Comparison of ENCODE assay signal across 36 cellular contexts in the genomic region with DNA sequence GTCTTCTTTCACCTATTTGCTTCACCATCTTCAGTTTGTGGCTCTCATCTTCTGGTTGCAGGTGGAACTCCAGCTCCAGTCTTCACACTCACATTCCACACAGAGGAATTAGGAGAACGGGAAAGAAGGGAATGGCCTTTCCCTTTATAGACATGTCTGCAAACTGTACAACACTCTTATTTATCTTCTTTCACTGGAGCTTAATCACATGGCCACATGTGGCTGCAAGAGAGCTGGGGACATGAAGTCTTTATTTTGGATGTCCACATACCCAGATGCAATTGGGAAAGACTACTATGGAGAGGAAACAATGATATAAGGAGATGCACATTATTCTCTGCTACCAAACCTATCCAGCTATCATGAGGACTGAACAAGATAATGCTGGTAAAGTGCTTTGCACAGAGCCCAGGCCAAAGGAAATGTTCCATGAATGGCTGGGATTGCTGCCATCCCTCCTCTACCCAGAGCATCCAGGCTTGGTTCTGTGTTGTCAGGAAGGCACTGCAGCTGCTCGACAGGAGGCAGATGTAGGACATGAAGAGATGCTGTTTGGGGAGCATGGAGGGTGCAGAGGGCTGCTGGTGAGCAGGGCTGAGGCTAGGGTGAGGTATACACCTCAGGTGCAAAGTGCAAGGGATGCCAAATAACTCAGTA.
"Had no signal": no experiment of that assay in that cellular context is flagged by ENCODE, and none has a peak within 500 bp of the region (broad histone marks: within the 10 kb centered on the region; RNA-seq: fewer than 3 reads in every experiment).

No MANE protein-coding gene starts in this region.

- H3K36me3 ChIP-seq: ascending aorta, MG63, SJCRH30, WERI-Rb-1 had no signal

- ATAC-seq: activated T-cell treated with anti-CD3 and anti-CD28 coated beads, Interleukin-2, amount 50 U/mL, for 72 hours had no signal

- H3K4me1 Mint-ChIP-seq: activated CD4-positive, alpha-beta memory T cell treated with anti-CD3 and anti-CD28 coated beads, Interleukin-2, amount 10 ng/mL, durations not matched to agents 7 days and 5 days; activated naive CD4-positive, alpha-beta T cell treated with anti-CD3 and anti-CD28 coated beads, Interleukin-2, amount 50 U/mL, for 24 hours; activated naive CD8-positive, alpha-beta T cell treated with anti-CD3 and anti-CD28 coated beads, Interleukin-2, amount 10 ng/mL, durations not matched to agents 7 days and 5 days had no signal

- H3K9me3 Mint-ChIP-seq: activated CD4-positive, alpha-beta memory T cell treated with anti-CD3 and anti-CD28 coated beads, Interleukin-2, amount 10 ng/mL, durations not matched to agents 7 days and 5 days; activated naive CD4-positive, alpha-beta T cell treated with anti-CD3 and anti-CD28 coated beads, Interleukin-2, amount 50 U/mL, for 24 hours; activated naive CD8-positive, alpha-beta T cell treated with anti-CD3 and anti-CD28 coated beads, Interleukin-2, amount 10 ng/mL, durations not matched to agents 7 days and 5 days; activated T-cell treated with anti-CD3 and anti-CD28 coated beads, Interleukin-2, amount 50 U/mL, for 72 hours; activated T-helper 2 cell treated with anti-CD3 and anti-CD28 coated beads, Interferon-gamma antibody, Interleukin-2, Interleukin-4, amounts not matched to agents 10 μg/mL and 5 μg/mL and 100 μg/mL, durations not matched to agents 14 hours and 24 hours and 36 hours had no signal

- H3K4me2 ChIP-seq: PC-9 had no signal

- H3K9me3 ChIP-seq: ascending aorta, MG63, SJCRH30 had no signal

- H3K4me3 ChIP-seq: ascending aorta, MG63, PC-9, SJCRH30, SK-N-MC had no signal

- H3K4me1 ChIP-seq: ascending aorta, SJCRH30 had no signal

- H3K4me3 Mint-ChIP-seq: activated CD4-positive, alpha-beta memory T cell treated with anti-CD3 and anti-CD28 coated beads, Interleukin-2, amount 10 ng/mL, durations not matched to agents 7 days and 5 days; activated naive CD4-positive, alpha-beta T cell treated with anti-CD3 and anti-CD28 coated beads, Interleukin-2, amount 50 U/mL, for 24 hours; activated naive CD8-positive, alpha-beta T cell treated with anti-CD3 and anti-CD28 coated beads, Interleukin-2, amount 10 ng/mL, durations not matched to agents 7 days and 5 days; activated T-cell treated with anti-CD3 and anti-CD28 coated beads, Interleukin-2, amount 50 U/mL, for 72 hours had no signal

- H3K27ac Mint-ChIP-seq: activated CD4-positive, alpha-beta memory T cell treated with anti-CD3 and anti-CD28 coated beads, Interleukin-2, amount 10 ng/mL, durations not matched to agents 7 days and 5 days; activated naive CD8-positive, alpha-beta T cell treated with anti-CD3 and anti-CD28 coated beads, Interleukin-2, amount 10 ng/mL, durations not matched to agents 7 days and 5 days; activated T-cell treated with anti-CD3 and anti-CD28 coated beads, Interleukin-2, amount 50 U/mL, for 72 hours; activated T-helper 2 cell treated with anti-CD3 and anti-CD28 coated beads, Interferon-gamma antibody, Interleukin-2, Interleukin-4, amounts not matched to agents 10 μg/mL and 5 μg/mL and 100 μg/mL, durations not matched to agents 14 hours and 24 hours and 36 hours had no signal

- H3K36me3 Mint-ChIP-seq: activated naive CD4-positive, alpha-beta T cell treated with anti-CD3 and anti-CD28 coated beads, Interleukin-2, amount 50 U/mL, for 24 hours; activated naive CD8-positive, alpha-beta T cell treated with anti-CD3 and anti-CD28 coated beads, Interleukin-2, amount 10 ng/mL, durations not matched to agents 7 days and 5 days had no signal

- DNase-seq: activated CD4-positive, alpha-beta memory T cell treated with anti-CD3 and anti-CD28 coated beads, Interleukin-2, amount 10 ng/mL, durations not matched to agents 7 days and 5 days; activated CD4-positive, alpha-beta T cell treated with anti-CD3 and anti-CD28 coated beads for 1 hour; activated CD4-positive, alpha-beta T cell treated with anti-CD3 and anti-CD28 coated beads for 48 hours; activated CD4-positive, CD25-positive, alpha-beta regulatory T cell; activated CD8-positive, alpha-beta memory T cell treated with anti-CD3 and anti-CD28 coated beads for 24 hours; activated gamma-delta T cell; activated naive CD4-positive, alpha-beta T cell treated with Interleukin-2 at 50 U/mL for 16 hours; activated naive CD8-positive, alpha-beta T cell treated with anti-CD3 and anti-CD28 coated beads, Interleukin-2, amount 10 ng/mL, durations not matched to agents 7 days and 5 days; activated T-cell treated with anti-CD3 and anti-CD28 coated beads, Interleukin-2, amount 50 U/mL, for 1 hour; activated T-cell treated with anti-CD3 and anti-CD28 coated beads, Interleukin-2, amount 50 U/mL, for 72 hours; amygdala; Kasumi-1; KG1; MG63; NCI-H1048; NCI-H1105 treated with DMSO at 0.1 percent for 48 hours; NCI-H1436; NCI-H1694; NCI-H1930; NCI-H2081 treated with DMSO at 0.1 percent for 48 hours; NCI-H226; NCI-H446 treated with DMSO at 0.1 percent for 48 hours; NCI-H524; NCI-H69; NCI-H82; PC-9; SHP77; SJCRH30; T1000; WERI-Rb-1 had no signal

- FAIRE-seq: RCC 7860 had no signal

- H3K27ac ChIP-seq: ascending aorta, PC-9, RWPE1, SJCRH30, SK-N-MC, WERI-Rb-1 had no signal

- H3K27me3 ChIP-seq: ascending aorta had no signal
